11 cellular contexts compared by ENCODE assay signal in genomic region chr4:41538017-41538733, GRCh38. TPM values are rescaled to one million over a fixed set of nuclear protein-coding genes. Genes with fewer than 3 reads are reported as not detected.
DNase-seq lines count a peak whose midpoint lies in the region; ATAC-seq and TF ChIP-seq lines count a peak whose summit lies in the region.
"Had no signal": no experiment of that assay in that cellular context is flagged by ENCODE, and none has a peak within 500 bp of the region (broad histone marks: within the 10 kb centered on the region; RNA-seq: fewer than 3 reads in every experiment).

Gene LIMCH1, plus strand, starts transcription at chr4:41538157. Its CDS starts 67,839 bp downstream, at chr4:41605996.

- H3K4me2 ChIP-seq in parathyroid adenoma (ENCODE audit: low read length), result peak within 1 kb of the TSS; percentile 85

- peak; percentile 13 for DNase-seq in AG08396 (ENCODE audit: low spot score)
- peak; percentile 25 for DNase-seq in WTC11 (ENCODE audit: low spot score)
- DNase-seq in left cardiac atrium, result peak; percentile 86
- no peak for DNase-seq in ecto neural progenitor cell (ENCODE audit: low spot score)
- no peak for DNase-seq in stimulated activated CD4-positive, alpha-beta T cell treated with anti-CD3 and anti-CD28 coated beads, Interleukin-2, amount 100 ng/mL, for 24 hours
- DNase-seq: NCI-H1105 treated with DMSO at 0.1 percent for 48 hours had no signal

- H3K27me3 ChIP-seq in parathyroid adenoma (ENCODE audit: control insufficient read depth, insufficient read depth, low read length), result no peaks in the 10 kb centered on the region

- no peak within 1 kb of the TSS for H2AFZ ChIP-seq in parathyroid adenoma

- H3K27ac Mint-ChIP-seq in WTC11, result no peak within 1 kb of the TSS
- H3K27ac Mint-ChIP-seq: memory B cell had no signal

- ATAC-seq in WTC11 (peak; percentile 90), left cardiac atrium (peak; percentile 89 to 91), GM21360 (IDR thresholded peaks at IDR 0.05; ENCODE audit: unreplicated experiment) (no peak), HG03460 (IDR thresholded peaks at IDR 0.05; ENCODE audit: unreplicated experiment) (no peak)

- H3K4me1 ChIP-seq in parathyroid adenoma, result no peaks in the 10 kb centered on the region

- peak within 1 kb of the TSS; percentile 69 for H3K27ac ChIP-seq in parathyroid adenoma

- no peak within 1 kb of the TSS for H3K4me3 Mint-ChIP-seq in WTC11
- H3K4me3 Mint-ChIP-seq: memory B cell had no signal

- H3K79me2 ChIP-seq in parathyroid adenoma, result no peaks in the 10 kb centered on the region

- H3K9me3 Mint-ChIP-seq in WTC11, result no peaks in the 10 kb centered on the region
- H3K9me3 Mint-ChIP-seq: memory B cell had no signal

- H3K4me1 Mint-ChIP-seq in WTC11, result peaks cover 19% of the 10 kb centered on the region
- H3K4me1 Mint-ChIP-seq: memory B cell had no signal

- POLR2A ChIA-PET in WTC11 (lab: Charles Lee), result no interaction called here

- no peak within 1 kb of the TSS for H3K9ac ChIP-seq in parathyroid adenoma

- peak within 1 kb of the TSS; percentile 56 for H3K4me3 ChIP-seq in parathyroid adenoma (ENCODE audit: low read depth, low read length)

- no peaks in the 10 kb centered on the region for H3K9me3 ChIP-seq in parathyroid adenoma (ENCODE audit: control insufficient read depth, low read length)

- no peaks in the 10 kb centered on the region for H3K36me3 ChIP-seq in parathyroid adenoma (ENCODE audit: control insufficient read depth, insufficient read depth, low read length)

- CTCF ChIA-PET in WTC11 (lab: Charles Lee), result interaction anchor here (0.9 to 1.1 kb wide), 2 partner anchors 9 to 179 kb away, joined by 3 read pairs; no protein-coding TSS in a partner anchor

- intact Hi-C loops in left cardiac atrium (cut with DNase I), result loop anchor here in 1 of 2 donors (5.0 to 10.0 kb wide), 3 partner anchors 111 to 176 kb away; no protein-coding TSS in a partner anchor

- H3K36me3 Mint-ChIP-seq in WTC11, result no peaks in the 10 kb centered on the region
- H3K36me3 Mint-ChIP-seq: memory B cell had no signal

- TF ChIP-seq CTCF in WTC11 (IDR thresholded peaks at IDR 0.05) (no peak), parathyroid adenoma (IDR thresholded peaks at IDR 0.05) (no peak)

- no peaks in the 10 kb centered on the region; the same call in 1 of the 2 replicates for H3K27me3 Mint-ChIP-seq in WTC11 (ENCODE audit: low read depth)

TF ChIP-seq in WTC11, 78 proteins besides CTCF, POLR2A, EP300 and RAD21:
- TF ChIP-seq FOXP4 (CRISPR knock-in tag; IDR thresholded peaks at IDR 0.05), result no peak
- no peak for TF ChIP-seq USF2 (CRISPR knock-in tag; IDR thresholded peaks at IDR 0.05)
- TF ChIP-seq PRRX2 (CRISPR knock-in tag; IDR thresholded peaks at IDR 0.05), result no peak
- no peak for TF ChIP-seq ATF2 (CRISPR knock-in tag; IDR thresholded peaks at IDR 0.05; ENCODE audit: borderline replicate concordance, low read depth)
- TF ChIP-seq TEAD4 (CRISPR knock-in tag; IDR thresholded peaks at IDR 0.05), result no peak
- TF ChIP-seq MAX (CRISPR knock-in tag; IDR thresholded peaks at IDR 0.05), result no peak
- TF ChIP-seq NR2C2 (CRISPR knock-in tag; IDR thresholded peaks at IDR 0.05), result no peak
- TF ChIP-seq ELF4 (CRISPR knock-in tag; IDR thresholded peaks at IDR 0.05; ENCODE audit: low read depth), result no peak
- no peak for TF ChIP-seq NR3C1 (CRISPR knock-in tag; conservative IDR thresholded peaks at IDR 0.05; ENCODE audit: low read depth)
- TF ChIP-seq ZNF512 (CRISPR knock-in tag; IDR thresholded peaks at IDR 0.05; ENCODE audit: borderline replicate concordance), result no peak
- TF ChIP-seq SMAD4 (CRISPR knock-in tag; IDR thresholded peaks at IDR 0.05), result no peak
- no peak for TF ChIP-seq GABPB1 (CRISPR knock-in tag; IDR thresholded peaks at IDR 0.05)
- TF ChIP-seq GTF2I (CRISPR knock-in tag; conservative IDR thresholded peaks at IDR 0.05), result no peak
- no peak for TF ChIP-seq ZNF317 (CRISPR knock-in tag; IDR thresholded peaks at IDR 0.05; ENCODE audit: borderline replicate concordance, low read depth)
- TF ChIP-seq JAZF1 (CRISPR knock-in tag; IDR thresholded peaks at IDR 0.05), result no peak
- TF ChIP-seq MXD4 (CRISPR knock-in tag; IDR thresholded peaks at IDR 0.05; ENCODE audit: borderline replicate concordance), result no peak

RNA-seq across cellular contexts. Expression of gene LIMCH1, which starts in this region (rescaled TPM):
- 0.66 to 0.92 TPM (median 0.80 TPM) in 3 replicates for total RNA-seq in WTC11 (2021)
- 100 to 1,000 TPM; 168 to 200 TPM for total RNA-seq in left cardiac atrium
- total RNA-seq: T-helper 1 cell treated with Interleukin-12 subunit alpha and Interleukin-12 subunit beta and Interleukin-4 antibody, amounts not matched to agents 30 ng/mL and 1 ng/mL, for 36 hours had no signal

Comparison
In these comparisons a context has a peak if more than half of its experiments do, and no peak if none do; other contexts are left out.
1. RNA of gene LIMCH1 (total RNA-seq): 168 to 200 TPM in left cardiac atrium; 0.66 to 0.92 TPM in WTC11; every median in the first group is over 10 times any median in the second.
2. Peak in DNase-seq and ATAC-seq in WTC11; RNA of the gene not detected or under 1 TPM.
3. DNase-seq: peak in AG08396 (single experiment) and left cardiac atrium (single experiment); none in ecto neural progenitor cell (single experiment) and stimulated activated CD4-positive, alpha-beta T cell treated with anti-CD3 and anti-CD28 coated beads, Interleukin-2, amount 100 ng/mL, for 24 hours (0 of 2).
4. ATAC-seq: peak in left cardiac atrium (2 of 2); none in GM21360 (single experiment) and HG03460 (single experiment).